12 cellular contexts compared by ENCODE assay signal in genomic region chr9:78239506-78239905, GRCh38. TPM values are rescaled to one million over a fixed set of nuclear protein-coding genes. Genes with fewer than 3 reads are reported as not detected.
DNase-seq lines count a peak whose midpoint lies in the region; ATAC-seq and TF ChIP-seq lines count a peak whose summit lies in the region.
"Had no signal": no experiment of that assay in that cellular context is flagged by ENCODE, and none has a peak within 500 bp of the region (broad histone marks: within the 10 kb centered on the region; RNA-seq: fewer than 3 reads in every experiment).

No MANE protein-coding gene starts in this region.

- H3K9me3 ChIP-seq in PC-9 (ENCODE audit: insufficient read depth, low read depth), result no peaks in the 10 kb centered on the region
- H3K9me3 ChIP-seq: heart right ventricle had no signal

- H4K20me1 ChIP-seq in PC-9 (ENCODE audit: insufficient read depth), result no peaks in the 10 kb centered on the region

- no peak overlapping the region for H2AFZ ChIP-seq in PC-9

- peaks cover 24% of the 10 kb centered on the region for H3K79me2 ChIP-seq in PC-9 (ENCODE audit: low read depth)

- H3K4me2 ChIP-seq in PC-9, result no peak overlapping the region

- no TSS peak for BruUV-seq in PC-9 (replicated peaks; lab: Mats Ljungman, UMichigan)

- peak; percentile 21 for TF ChIP-seq CTCF in AG04449 (IDR thresholded peaks at IDR 0.05; ENCODE audit: insufficient read depth, low read length, missing control alignments)
- TF ChIP-seq CTCF in astrocyte of the spinal cord (IDR thresholded peaks at IDR 0.05; ENCODE audit: low read depth, low read length), result peak; percentile 28
- no peak for TF ChIP-seq CTCF in PC-9 (conservative IDR thresholded peaks at IDR 0.05)

- CTCF ChIA-PET in AG04449 (lab: Yijun Ruan, JAX), result interaction anchor here (1.0 to 1.4 kb wide), 3 partner anchors 10 to 200 kb away, joined by 3 read pairs; no protein-coding TSS in a partner anchor
- CTCF ChIA-PET in PC-9 (lab: Charles Lee), result no interaction called here

- intact Hi-C loops in left colon (cut with DNase I, micrococcal nuclease) (no loop called here), PC-9 (cut with micrococcal nuclease; ENCODE audit: unreplicated experiment) (loop anchor here (10.0 kb wide), 1 partner anchor 205 kb away; the partner anchor contains the start of gene GNAQ)

- peaks cover 7% of the 10 kb centered on the region for H3K4me1 ChIP-seq in PC-9 (replicated peaks; ENCODE audit: insufficient read depth)

- peaks cover 13% of the 10 kb centered on the region for H3F3A ChIP-seq in PC-9 (ENCODE audit: insufficient read depth, low read depth)

- DNase-seq in AG04449 (ENCODE audit: low read depth, low spot score) (no peak), HT-29 (ENCODE audit: low spot score) (peak; percentile 81), astrocyte of the spinal cord (ENCODE audit: low read depth, low spot score) (no peak), left colon (peak; percentile 35 to 63), mucosa of gallbladder (ENCODE audit: low spot score) (no peak), PC-9 (no peak)
- DNase-seq: activated naive CD8-positive, alpha-beta T cell treated with anti-CD3 and anti-CD28 coated beads, Interleukin-2, amount 50 U/mL, for 24 hours; heart right ventricle; NCI-H2171 treated with DMSO at 0.1 percent for 48 hours; T-helper 9 cell had no signal

- no peak overlapping the region for H3K4me3 ChIP-seq in AG04449 (ENCODE audit: low read depth, low read length)
- H3K4me3 ChIP-seq in astrocyte of the spinal cord (ENCODE audit: low read depth, low read length), result no peak overlapping the region
- H3K4me3 ChIP-seq in PC-9, result no peak overlapping the region
- H3K4me3 ChIP-seq: heart right ventricle had no signal

- H3K27me3 ChIP-seq in PC-9 (ENCODE audit: insufficient read depth, low read depth), result no peaks in the 10 kb centered on the region
- H3K27me3 ChIP-seq: heart right ventricle had no signal

- ATAC-seq in left colon (peak; percentile 43), HG03139 (IDR thresholded peaks at IDR 0.05; ENCODE audit: unreplicated experiment) (no peak), HG02678 (IDR thresholded peaks at IDR 0.05; ENCODE audit: unreplicated experiment) (no peak)
- ATAC-seq: activated naive CD8-positive, alpha-beta T cell treated with anti-CD3 and anti-CD28 coated beads, Interleukin-2, amount 50 U/mL, for 24 hours; heart right ventricle had no signal

- H3K9me2 ChIP-seq in PC-9 (ENCODE audit: insufficient read depth), result no peaks in the 10 kb centered on the region

- H3K36me3 ChIP-seq in PC-9 (ENCODE audit: low read depth), result peaks cover 12% of the 10 kb centered on the region; the same call in 1 of the 2 replicates

- POLR2A ChIA-PET in AG04449 (lab: Yijun Ruan, JAX), result interaction anchor here (0.5 kb wide), 1 partner anchor 626 kb away, joined by 3 read pairs; no protein-coding TSS in a partner anchor
- POLR2A ChIA-PET in PC-9 (lab: Charles Lee; ENCODE audit: unreplicated experiment), result interaction anchor here (0.5 kb wide), 1 partner anchor 57 kb away, joined by 14 read pairs; the partner anchor contains the start of gene PSAT1

- no peak overlapping the region for H3K27ac ChIP-seq in PC-9
- H3K27ac ChIP-seq: heart right ventricle had no signal

- in situ Hi-C loops in astrocyte of the spinal cord (cut with HindIII; ENCODE audit: low sequenced_read_pairs), result no loop called here

RNA-seq across cellular contexts. Expression of gene CEP78, which starts 3.6 kb away (rescaled TPM):
- 69.0 and 71.7 TPM in 2 replicates for total RNA-seq in HT-29 (2014; rRNA removed; shearing (Covaris generic))
- total RNA-seq in left colon (10 to 100 TPM in 1 of 2 donors, 1 to 10 TPM in 1; 7.9 to 11.1 TPM), mucosa of gallbladder (13.7 TPM), PC-9 (2021) (37.8 and 38.3 TPM in 2 replicates)

RNA-seq across cellular contexts. Expression of gene PSAT1, which starts 57.4 kb away (rescaled TPM):
- 52.5 and 56.8 TPM in 2 replicates for total RNA-seq in HT-29 (2014; rRNA removed; shearing (Covaris generic))
- 10 to 100 TPM in 1 of 2 donors, 1 to 10 TPM in 1; 2.0 to 12.6 TPM for total RNA-seq in left colon
- total RNA-seq in mucosa of gallbladder, result 2.4 TPM
- 238 and 315 TPM in 2 replicates for total RNA-seq in PC-9 (2021)

Comparison
In these comparisons a context has a peak if more than half of its experiments do, and no peak if none do; other contexts are left out.
1. DNase-seq: peak in HT-29 (single experiment) and left colon (2 of 2); none in AG04449 (single experiment), astrocyte of the spinal cord (single experiment), mucosa of gallbladder (single experiment) and PC-9 (0 of 2).